Comparison of ENCODE assay signal across 20 cellular contexts in genomic region chr2:234279646-234280045, GRCh38.
DNase-seq lines count a peak whose midpoint lies in the region; ATAC-seq, FAIRE-seq and TF ChIP-seq lines count a peak whose summit lies in the region.
"Had no signal": no experiment of that assay in that cellular context is flagged by ENCODE, and none has a peak within 500 bp of the region (broad histone marks: within the 10 kb centered on the region; RNA-seq: fewer than 3 reads in every experiment).

No MANE protein-coding gene starts in this region.

- POLR2A ChIA-PET in CD4-positive, alpha-beta memory T cell (lab: Charles Lee; ENCODE audit: partially characterized antibody): interaction anchor here (1.0 to 3.4 kb wide), 5 partner anchors 11 to 218 kb away, joined by 3 to 31 read pairs (median 6); partner anchors contain the start of gene ARL4C
- POLR2A ChIA-PET in activated CD4-positive, alpha-beta memory T cell treated with anti-CD3 and anti-CD28 coated beads for 36 hours (lab: Charles Lee): interaction anchor here (0.7 to 2.3 kb wide), 4 partner anchors 9 to 217 kb away, joined by 3 to 5 read pairs (median 4); partner anchors contain the start of gene ARL4C

- H3K4me3 Mint-ChIP-seq in T-helper 1 cell treated with Interleukin-12 subunit alpha and Interleukin-12 subunit beta and Interleukin-4 antibody, amounts not matched to agents 30 μg/mL and 1 μg/mL, for 36 hours: no peak overlapping the region
- H3K4me3 Mint-ChIP-seq in CD4-positive, alpha-beta memory T cell: peak overlapping the region in 3 of 8 donors; percentile 46 to 65 (median 47)
- no peak overlapping the region for H3K4me3 Mint-ChIP-seq in activated CD4-positive, alpha-beta memory T cell treated with anti-CD3 and anti-CD28 coated beads for 36 hours
- H3K4me3 Mint-ChIP-seq in immature natural killer cell: peak overlapping the region; percentile 19 to 73 (median 58)
- H3K4me3 Mint-ChIP-seq: neural crest cell had no signal

- peaks cover 40% of the 10 kb centered on the region for H3K9me3 Mint-ChIP-seq in T-helper 1 cell treated with Interleukin-12 subunit alpha and Interleukin-12 subunit beta and Interleukin-4 antibody, amounts not matched to agents 30 μg/mL and 1 μg/mL, for 36 hours
- peaks cover 0 to 3% (median under 1%) of the 10 kb centered on the region in 8 donors for H3K9me3 Mint-ChIP-seq in CD4-positive, alpha-beta memory T cell
- peaks cover 12% of the 10 kb centered on the region for H3K9me3 Mint-ChIP-seq in activated CD4-positive, alpha-beta memory T cell treated with anti-CD3 and anti-CD28 coated beads for 36 hours
- H3K9me3 Mint-ChIP-seq in immature natural killer cell: peaks cover 0 to 5% (median 0%) of the 10 kb centered on the region in 6 donors

- H3K4me1 ChIP-seq in CD4-positive, alpha-beta memory T cell (ENCODE audit: insufficient read depth, low read length): peaks cover 48% of the 10 kb centered on the region
- no peaks in the 10 kb centered on the region for H3K4me1 ChIP-seq in gastrocnemius medialis
- H3K4me1 ChIP-seq: upper lobe of left lung had no signal

- H3K36me3 Mint-ChIP-seq in T-helper 1 cell treated with Interleukin-12 subunit alpha and Interleukin-12 subunit beta and Interleukin-4 antibody, amounts not matched to agents 30 μg/mL and 1 μg/mL, for 36 hours (ENCODE audit: low read depth): peaks cover 44% of the 10 kb centered on the region
- no peaks in the 10 kb centered on the region for H3K36me3 Mint-ChIP-seq in CD4-positive, alpha-beta memory T cell
- peaks cover 12% of the 10 kb centered on the region for H3K36me3 Mint-ChIP-seq in activated CD4-positive, alpha-beta memory T cell treated with anti-CD3 and anti-CD28 coated beads for 36 hours
- peaks cover 4 to 9% (median 7%) of the 10 kb centered on the region in 3 donors for H3K36me3 Mint-ChIP-seq in immature natural killer cell

- peaks cover 66% of the 10 kb centered on the region for H3K4me1 Mint-ChIP-seq in T-helper 1 cell treated with Interleukin-12 subunit alpha and Interleukin-12 subunit beta and Interleukin-4 antibody, amounts not matched to agents 30 μg/mL and 1 μg/mL, for 36 hours (ENCODE audit: low read depth)
- H3K4me1 Mint-ChIP-seq in CD4-positive, alpha-beta memory T cell: peaks cover 28 to 60% (median 44%) of the 10 kb centered on the region in 4 donors
- peaks cover 38% of the 10 kb centered on the region for H3K4me1 Mint-ChIP-seq in activated CD4-positive, alpha-beta memory T cell treated with anti-CD3 and anti-CD28 coated beads for 36 hours (ENCODE audit: low read depth)
- H3K4me1 Mint-ChIP-seq in immature natural killer cell: peaks cover 84 to 90% of the 10 kb centered on the region in 2 donors
- H3K4me1 Mint-ChIP-seq: neural crest cell had no signal

- H3K27me3 Mint-ChIP-seq in T-helper 1 cell treated with Interleukin-12 subunit alpha and Interleukin-12 subunit beta and Interleukin-4 antibody, amounts not matched to agents 30 μg/mL and 1 μg/mL, for 36 hours (ENCODE audit: low read depth): no peaks in the 10 kb centered on the region
- no peaks in the 10 kb centered on the region for H3K27me3 Mint-ChIP-seq in CD4-positive, alpha-beta memory T cell
- no peaks in the 10 kb centered on the region for H3K27me3 Mint-ChIP-seq in activated CD4-positive, alpha-beta memory T cell treated with anti-CD3 and anti-CD28 coated beads for 36 hours
- H3K27me3 Mint-ChIP-seq in immature natural killer cell (ENCODE audit: low read depth in 3 of 3): peaks cover 0 to 6% (median 3%) of the 10 kb centered on the region in 3 donors

- H3K27me3 ChIP-seq in CD4-positive, alpha-beta memory T cell (ENCODE audit: insufficient read depth, low read length): no peaks in the 10 kb centered on the region
- H3K27me3 ChIP-seq in gastrocnemius medialis: no peaks in the 10 kb centered on the region
- H3K27me3 ChIP-seq: upper lobe of left lung had no signal

- no peaks in the 10 kb centered on the region for H3K36me3 ChIP-seq in CD4-positive, alpha-beta memory T cell (ENCODE audit: insufficient read depth, low read length)
- no peaks in the 10 kb centered on the region for H3K36me3 ChIP-seq in gastrocnemius medialis
- H3K36me3 ChIP-seq: upper lobe of left lung had no signal

- in situ Hi-C loops in gastrocnemius medialis (cut with MboI; ENCODE audit: low sequenced_read_pairs in 4 of 4): loop anchor here in 1 of 4 donors (10.0 kb wide), 1 partner anchor 215 kb away; the partner anchor contains the start of gene ARL4C

- DNase-seq in T-helper 1 cell (no peak), immature natural killer cell (no peak), DMS114 treated with DMSO at 0.1 percent for 48 hours (lab: John Stamatoyannopoulos, UW; ENCODE audit: unreplicated experiment) (no peak), D721Med (ENCODE audit: insufficient read length, low spot score) (no peak), gastrocnemius medialis (no peak)
- DNase-seq in CD4-positive, alpha-beta memory T cell: no peak
- no peak for DNase-seq in activated CD4-positive, alpha-beta memory T cell treated with anti-CD3 and anti-CD28 coated beads for 36 hours
- DNase-seq: activated T-cell treated with anti-CD3 and anti-CD28 coated beads for 4 hours; DMS53; GF-D8; GM23248; NCI-H1436 treated with DMSO at 0.1 percent for 48 hours; NK-92 treated with Interleukin-12 subunit alpha and Interleukin-12 subunit beta, amount 100 ng/mL, for 24 hours; SIG-M5; stimulated activated CD8-positive, alpha-beta memory T cell treated with anti-CD3 and anti-CD28 coated beads, Interleukin-4, amount 100 ng/mL, for 48 hours; upper lobe of left lung had no signal

- H3K27ac ChIP-seq in CD4-positive, alpha-beta memory T cell (ENCODE audit: low read depth, low read length): no peak overlapping the region
- no peak overlapping the region for H3K27ac ChIP-seq in gastrocnemius medialis
- H3K27ac ChIP-seq: 22Rv1, GM23248, upper lobe of left lung had no signal

- ATAC-seq in gastrocnemius medialis: no peak

- no peak overlapping the region for H3K4me3 ChIP-seq in CD4-positive, alpha-beta memory T cell (ENCODE audit: low read length in 2 of 2)
- H3K4me3 ChIP-seq in gastrocnemius medialis: no peak overlapping the region
- H3K4me3 ChIP-seq: GM23248, upper lobe of left lung had no signal

- CTCF ChIA-PET in CD4-positive, alpha-beta memory T cell (lab: Charles Lee; ENCODE audit: partially characterized antibody): interaction anchor here (2.7 kb wide), 2 partner anchors 10 to 144 kb away, joined by 11 to 35 read pairs; no protein-coding TSS in a partner anchor
- CTCF ChIA-PET in activated CD4-positive, alpha-beta memory T cell treated with anti-CD3 and anti-CD28 coated beads for 36 hours (lab: Charles Lee): interaction anchor here (1.1 to 2.3 kb wide), 4 partner anchors 10 to 222 kb away, joined by 3 to 25 read pairs (median 4); partner anchors contain the start of gene ARL4C

- no peaks in the 10 kb centered on the region for H3K9me3 ChIP-seq in CD4-positive, alpha-beta memory T cell (ENCODE audit: control insufficient read depth in 1 of 2, low read length in 2 of 2)
- H3K9me3 ChIP-seq in gastrocnemius medialis: no peaks in the 10 kb centered on the region
- H3K9me3 ChIP-seq: upper lobe of left lung had no signal

- no peak for TF ChIP-seq POLR2A in gastrocnemius medialis (IDR thresholded peaks at IDR 0.05)

- FAIRE-seq in D721Med (lab: Jason Lieb, UNC): no peak
- FAIRE-seq: keratinocyte had no signal

- peak overlapping the region; percentile 92 for H3K27ac Mint-ChIP-seq in T-helper 1 cell treated with Interleukin-12 subunit alpha and Interleukin-12 subunit beta and Interleukin-4 antibody, amounts not matched to agents 30 μg/mL and 1 μg/mL, for 36 hours
- H3K27ac Mint-ChIP-seq in CD4-positive, alpha-beta memory T cell: peak overlapping the region; percentile 53 to 83 (median 75)
- peak overlapping the region; percentile 82 for H3K27ac Mint-ChIP-seq in activated CD4-positive, alpha-beta memory T cell treated with anti-CD3 and anti-CD28 coated beads for 36 hours
- H3K27ac Mint-ChIP-seq in immature natural killer cell: peak overlapping the region; percentile 90 to 93 (median 91)

- intact Hi-C loops in CD4-positive, alpha-beta memory T cell (cut with micrococcal nuclease): loop anchor here (1.0 to 10.0 kb wide), 2 partner anchors 10 to 65 kb away; no protein-coding TSS in a partner anchor
- intact Hi-C loops in activated CD4-positive, alpha-beta memory T cell treated with anti-CD3 and anti-CD28 coated beads for 36 hours (cut with micrococcal nuclease): loop anchor here (1.0 to 5.0 kb wide), 3 partner anchors 10 to 287 kb away; no protein-coding TSS in a partner anchor
- intact Hi-C loops in gastrocnemius medialis (cut with DNase I; ENCODE audit: low total_unique reads): no loop called here

- TF ChIP-seq CTCF in D721Med (IDR thresholded peaks at IDR 0.05; ENCODE audit: insufficient read depth, missing control alignments) (no peak), gastrocnemius medialis (IDR thresholded peaks at IDR 0.05 in 4 of 5, conservative IDR thresholded peaks at IDR 0.05 in 1 of 5) (no peak)

Comparison
In these comparisons a context has a peak if more than half of its experiments do, and no peak if none do; other contexts are left out.
1. H3K4me3 Mint-ChIP-seq: peak in immature natural killer cell (5 of 5); none in T-helper 1 cell treated with Interleukin-12 subunit alpha and Interleukin-12 subunit beta and Interleukin-4 antibody, amounts not matched to agents 30 μg/mL and 1 μg/mL, for 36 hours (single experiment) and activated CD4-positive, alpha-beta memory T cell treated with anti-CD3 and anti-CD28 coated beads for 36 hours (single experiment).
2. Peak in every context shown above with its lines, with median percentiles within 50 percentile points of each other: H3K27ac Mint-ChIP-seq.